In genomic region chr5:82290005-82290404, GRCh38 we compare ENCODE assay signal across 23 cellular contexts. TPM values are rescaled to one million over a fixed set of nuclear protein-coding genes. Genes with fewer than 3 reads are reported as not detected.
A peak's percentile ranks its signal among the peaks of the same experiment; 100 is the strongest.
DNase-seq lines count a peak whose midpoint lies in the region; ATAC-seq and TF ChIP-seq lines count a peak whose summit lies in the region.
"Had no signal": no experiment of that assay in that cellular context is flagged by ENCODE, and none has a peak within 500 bp of the region (broad histone marks: within the 10 kb centered on the region; RNA-seq: fewer than 3 reads in every experiment).

No MANE protein-coding gene starts in this region.

- ATAC-seq in GM19351 (IDR thresholded peaks at IDR 0.05; ENCODE audit: unreplicated experiment), result no peak
- ATAC-seq: A549, GM12878 had no signal

- H2BK12ac ChIP-seq in neuronal stem cell (ENCODE audit: low read length), result no peak overlapping the region

- H3K4me3 Mint-ChIP-seq in brain, result no peak overlapping the region
- H3K4me3 Mint-ChIP-seq: CD14-positive monocyte; CD4-positive, alpha-beta T cell; CD8-positive, alpha-beta memory T cell had no signal

- no peak overlapping the region for H2BK120ac ChIP-seq in neuronal stem cell (ENCODE audit: low read depth, low read length)

- H3K27ac Mint-ChIP-seq in brain, result peak overlapping the region in 3 of 5 experiments; percentile 38 to 84 (median 49)
- H3K27ac Mint-ChIP-seq: CD14-positive monocyte; CD4-positive, alpha-beta T cell; CD8-positive, alpha-beta memory T cell had no signal

- no peaks in the 10 kb centered on the region for H3K36me3 ChIP-seq in HAP-1 (replicated peaks)
- no peaks in the 10 kb centered on the region for H3K36me3 ChIP-seq in neuronal stem cell (replicated peaks in 1 of 2; ENCODE audit: control insufficient read depth in 2 of 2, insufficient read depth in 2 of 2, low read length in 2 of 2)
- H3K36me3 ChIP-seq in testis (ENCODE audit: low read depth, missing control alignments), result no peaks in the 10 kb centered on the region
- H3K36me3 ChIP-seq: BE2C; BLaER1 treated with 17β-estradiol and CSF1 and Interleukin-3, amounts not matched to agents 10 nM and 100 nM had no signal

- no peak overlapping the region for H2BK5ac ChIP-seq in neuronal stem cell (ENCODE audit: low read length)

- TF ChIP-seq CTCF in brain (conservative IDR thresholded peaks at IDR 0.05), result no peak
- no peak for TF ChIP-seq CTCF in testis (IDR thresholded peaks at IDR 0.05)

- TF ChIP-seq POLR2A in testis (IDR thresholded peaks at IDR 0.05), result no peak

- H3K4me1 ChIP-seq in HAP-1 (peaks cover 35% of the 10 kb centered on the region), neuronal stem cell (ENCODE audit: control insufficient read depth in 2 of 2, insufficient read depth in 1 of 2, low read depth in 1 of 2, low read length in 2 of 2) (peaks cover 13 to 21% of the 10 kb centered on the region in 2 donors), testis (no peaks in the 10 kb centered on the region)
- H3K4me1 ChIP-seq: A549, BE2C had no signal

- H3K27me3 Mint-ChIP-seq in brain, result no peaks in the 10 kb centered on the region
- H3K27me3 Mint-ChIP-seq: CD4-positive, alpha-beta T cell; CD8-positive, alpha-beta memory T cell had no signal

- H3K27me3 ChIP-seq in HAP-1 (ENCODE audit: low read depth) (no peaks in the 10 kb centered on the region), neuronal stem cell (ENCODE audit: control insufficient read depth in 3 of 3, insufficient read depth in 3 of 3, low read depth in 1 of 3, low read length in 3 of 3) (no peaks in the 10 kb centered on the region), testis (no peaks in the 10 kb centered on the region)
- H3K27me3 ChIP-seq: BE2C; BLaER1 treated with 17β-estradiol and CSF1 and Interleukin-3, amounts not matched to agents 10 nM and 100 nM had no signal

- no peaks in the 10 kb centered on the region for H3K36me3 Mint-ChIP-seq in brain
- H3K36me3 Mint-ChIP-seq: CD8-positive, alpha-beta memory T cell had no signal

- H3K9me3 ChIP-seq in HAP-1 (no peaks in the 10 kb centered on the region), neuronal stem cell (replicated peaks in 1 of 2; ENCODE audit: control insufficient read depth in 2 of 2, insufficient read depth in 1 of 2, low read depth in 1 of 2, low read length in 2 of 2) (no peaks in the 10 kb centered on the region), testis (no peaks in the 10 kb centered on the region)
- H3K9me3 ChIP-seq: A549; BE2C; BLaER1 treated with 17β-estradiol and CSF1 and Interleukin-3, amounts not matched to agents 10 nM and 100 nM had no signal

- H2BK15ac ChIP-seq in neuronal stem cell (ENCODE audit: low read length), result no peak overlapping the region

- no peak overlapping the region for H3K4me3 ChIP-seq in HAP-1
- no peak overlapping the region for H3K4me3 ChIP-seq in neuronal stem cell (ENCODE audit: low read length in 2 of 2)
- H3K4me3 ChIP-seq in testis, result no peak overlapping the region
- H3K4me3 ChIP-seq: A549; BLaER1 treated with 17β-estradiol and CSF1 and Interleukin-3, amounts not matched to agents 10 nM and 100 nM; GM12878 had no signal

- H3K27ac ChIP-seq in neuronal stem cell (replicated peaks; ENCODE audit: low read length), result peak overlapping the region; percentile 48
- no peak overlapping the region for H3K27ac ChIP-seq in testis
- H3K27ac ChIP-seq: A549; BLaER1 treated with 17β-estradiol and CSF1 and Interleukin-3, amounts not matched to agents 10 nM and 100 nM had no signal

- no peaks in the 10 kb centered on the region for H3K79me1 ChIP-seq in neuronal stem cell (ENCODE audit: low read depth, low read length)

- H4K8ac ChIP-seq in neuronal stem cell (ENCODE audit: low read depth, low read length), result no peak overlapping the region

- no peak overlapping the region for H2AFZ ChIP-seq in neuronal stem cell (ENCODE audit: low read length)

- no peak overlapping the region for H3K14ac ChIP-seq in neuronal stem cell (ENCODE audit: low read length)

- WGBS in neuronal stem cell (ENCODE audit: extremely low coverage in 2 of 2, insufficient read length in 2 of 2, insufficient replicate concordance in 1 of 2), 2 donors, result no CpG with 5 or more reads among the region's 2 CpGs
- 86 to 87% methylated on average over 2 of the region's 2 CpGs for WGBS in testis, 2 donors

- H3K9me3 Mint-ChIP-seq in brain, result no peaks in the 10 kb centered on the region
- H3K9me3 Mint-ChIP-seq: CD14-positive monocyte; CD4-positive, alpha-beta T cell; CD8-positive, alpha-beta memory T cell had no signal

- H4K91ac ChIP-seq in neuronal stem cell (ENCODE audit: low read depth, low read length, poor library complexity), result no peak overlapping the region

- intact Hi-C loops in testis (cut with DNase I; ENCODE audit: low total_unique reads), result no loop called here

- no peak overlapping the region for H3K9ac ChIP-seq in neuronal stem cell (ENCODE audit: low read depth, low read length, poor library complexity)
- H3K9ac ChIP-seq: BLaER1 treated with 17β-estradiol and CSF1 and Interleukin-3, amounts not matched to agents 10 nM and 100 nM had no signal

- H2AK5ac ChIP-seq in neuronal stem cell (ENCODE audit: low read depth, low read length), result no peak overlapping the region

- DNase-seq in HAP-1 (ENCODE audit: low spot score in 2 of 2) (peak; percentile 58 to 76), NCI-H2227 treated with DMSO at 0.1 percent for 48 hours (lab: John Stamatoyannopoulos, UW) (peak; percentile 16), neuronal stem cell (ENCODE audit: low spot score) (no peak), testis (no peak)
- no peak for DNase-seq in stimulated activated CD4-positive, alpha-beta T cell treated with anti-CD3 and anti-CD28 coated beads, Interleukin-4, amount 100 ng/mL, for 1 hour
- DNase-seq: 8988T; ACHN; AML-193; BE2C; CD4-positive, alpha-beta T cell; CD8-positive, alpha-beta memory T cell; DMS 273 treated with DMSO at 0.1 percent for 48 hours; DMS79; EL; GDM1; GOT3; HCEC 1CT had no signal

- H3K4me1 Mint-ChIP-seq in brain, result peaks cover 54% of the 10 kb centered on the region
- H3K4me1 Mint-ChIP-seq: CD14-positive monocyte; CD8-positive, alpha-beta memory T cell had no signal

- no peak overlapping the region for H3K4ac ChIP-seq in neuronal stem cell (ENCODE audit: low read length)

- in situ Hi-C loops in HAP-1 (cut with MboI; ENCODE audit: low sequenced_read_pairs), result no loop called here

- H3K23ac ChIP-seq in neuronal stem cell (ENCODE audit: low read depth, low read length, poor library complexity), result no peak overlapping the region

- H3K18ac ChIP-seq in neuronal stem cell (ENCODE audit: low read length), result no peak overlapping the region

- H3K4me2 ChIP-seq in neuronal stem cell (ENCODE audit: insufficient read depth, low read length, poor library complexity, severe bottlenecking), result no peak overlapping the region
- H3K4me2 ChIP-seq: A549; BLaER1 treated with 17β-estradiol and CSF1 and Interleukin-3, amounts not matched to agents 10 nM and 100 nM had no signal

RNA-seq across cellular contexts. Expression of gene RPS23, which starts 11.9 kb away (rescaled TPM):
- 2,515 TPM for polyA plus RNA-seq in brain (ENCODE audit: insufficient read depth, low read depth, low replicate concordance)
- 4,871 TPM for polyA plus RNA-seq in neuronal stem cell (2013, experiment 1 of 2)
- 5,026 TPM for polyA plus RNA-seq in neuronal stem cell (2013, experiment 2 of 2)
- 1,000 to 10,000 TPM in 1 of 2 donors, 100 to 1,000 TPM in 1; 777 to 1,231 TPM for total RNA-seq in testis
- polyA plus RNA-seq in testis (ENCODE audit: insufficient read depth, low read depth, low replicate concordance), result 1,262 TPM

Comparison
In these comparisons a context has a peak if more than half of its experiments do, and no peak if none do; other contexts are left out.
1. DNase-seq: peak in HAP-1 (2 of 2) and NCI-H2227 treated with DMSO at 0.1 percent for 48 hours (single experiment); none in neuronal stem cell (single experiment), testis (single experiment) and stimulated activated CD4-positive, alpha-beta T cell treated with anti-CD3 and anti-CD28 coated beads, Interleukin-4, amount 100 ng/mL, for 1 hour (single experiment).